ENCODE assay signal across 12 cellular contexts in the genomic region with DNA sequence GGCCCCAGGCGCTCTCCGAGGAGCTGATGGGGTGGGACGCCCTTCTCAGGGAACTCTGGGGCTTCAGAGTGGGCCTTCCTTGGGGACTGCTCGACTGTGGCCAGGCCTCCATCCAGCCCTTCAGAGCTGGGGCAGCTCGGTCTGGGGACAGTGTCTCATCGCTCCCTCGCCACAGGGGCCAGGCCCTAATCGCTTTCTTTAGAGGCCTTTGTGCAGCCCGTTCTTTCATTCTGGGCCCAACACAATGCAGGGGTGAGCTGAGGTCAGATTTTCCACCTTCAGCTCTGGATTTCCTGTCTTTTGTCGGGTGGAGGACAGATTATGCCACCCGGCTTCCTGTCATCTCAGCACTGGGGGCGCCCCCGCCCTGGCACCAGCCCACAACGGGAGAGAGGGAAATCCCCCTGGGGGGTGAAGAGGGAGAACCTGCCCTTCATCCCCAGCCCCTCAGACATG. TPM values are rescaled to one million over a fixed set of nuclear protein-coding genes. Genes with fewer than 3 reads are reported as not detected.
DNase-seq lines count a peak whose midpoint lies in the region; ATAC-seq and TF ChIP-seq lines count a peak whose summit lies in the region.
"Had no signal": no experiment of that assay in that cellular context is flagged by ENCODE, and none has a peak within 500 bp of the region (broad histone marks: within the 10 kb centered on the region; RNA-seq: fewer than 3 reads in every experiment).

No MANE protein-coding gene starts in this region.

- peaks cover 4% of the 10 kb centered on the region for H3K9me3 Mint-ChIP-seq in activated CD4-positive, alpha-beta T cell treated with anti-CD3 and anti-CD28 coated beads, Interleukin-2, amount 10 ng/mL, durations not matched to agents 24 days and 14 days

- intact Hi-C loops in activated CD4-positive, alpha-beta T cell treated with anti-CD3 and anti-CD28 coated beads, Interleukin-2, amount 10 ng/mL, durations not matched to agents 24 days and 14 days (cut with micrococcal nuclease), result no loop called here

- peak overlapping the region; percentile 23 for H3K4me3 Mint-ChIP-seq in activated CD4-positive, alpha-beta T cell treated with anti-CD3 and anti-CD28 coated beads, Interleukin-2, amount 10 ng/mL, durations not matched to agents 24 days and 14 days

- H3K27ac Mint-ChIP-seq in activated CD4-positive, alpha-beta T cell treated with anti-CD3 and anti-CD28 coated beads, Interleukin-2, amount 10 ng/mL, durations not matched to agents 24 days and 14 days, result peak overlapping the region; percentile 48

- no peaks in the 10 kb centered on the region for H3K36me3 Mint-ChIP-seq in activated CD4-positive, alpha-beta T cell treated with anti-CD3 and anti-CD28 coated beads, Interleukin-2, amount 10 ng/mL, durations not matched to agents 24 days and 14 days (ENCODE audit: low read depth)

- no peak for ATAC-seq in HG03442 (IDR thresholded peaks at IDR 0.05; ENCODE audit: unreplicated experiment)

- peaks cover 23% of the 10 kb centered on the region for H3K4me1 Mint-ChIP-seq in activated CD4-positive, alpha-beta T cell treated with anti-CD3 and anti-CD28 coated beads, Interleukin-2, amount 10 ng/mL, durations not matched to agents 24 days and 14 days

- DNase-seq in ELF-1 (ENCODE audit: low read depth, low spot score), result peak; percentile 54
- peak; percentile 69 for DNase-seq in activated CD4-positive, alpha-beta T cell treated with anti-CD3 and anti-CD28 coated beads, Interleukin-2, amount 10 ng/mL, durations not matched to agents 24 days and 14 days
- DNase-seq in central memory CD4-positive, alpha-beta T cell, result peak; percentile 19
- peak; percentile 58 for DNase-seq in stimulated activated CD4-positive, alpha-beta T cell treated with anti-CD3 and anti-CD28 coated beads, Interleukin-4, amount 100 ng/mL, for 24 hours
- DNase-seq in SIG-M5 treated with dmso at 0.1 percent for 504 hours (lab: John Stamatoyannopoulos, UW; ENCODE audit: unreplicated experiment), result no peak
- DNase-seq in foreskin fibroblast, result no peak
- no peak for DNase-seq in NOMO-1 (lab: John Stamatoyannopoulos, UW; ENCODE audit: unreplicated experiment in 2 of 2)
- DNase-seq: NCI-H510A had no signal

- no peak overlapping the region for H3K4me3 ChIP-seq in foreskin fibroblast (ENCODE audit: low read depth in 1 of 2, low read length in 2 of 2)
- H3K4me3 ChIP-seq: breast epithelium, thoracic aorta had no signal

- peaks cover 1% of the 10 kb centered on the region for H3K27me3 Mint-ChIP-seq in activated CD4-positive, alpha-beta T cell treated with anti-CD3 and anti-CD28 coated beads, Interleukin-2, amount 10 ng/mL, durations not matched to agents 24 days and 14 days

- TF ChIP-seq CTCF in foreskin fibroblast (IDR thresholded peaks at IDR 0.05; ENCODE audit: low read depth, low read length), result no peak

RNA-seq across cellular contexts. Expression of a gene that starts 25.2 kb away (rescaled TPM):
- 0.12 TPM in 1 of 2 replicates, not detected in the other for total RNA-seq in activated CD4-positive, alpha-beta T cell treated with anti-CD3 and anti-CD28 coated beads, Interleukin-2, amount 10 ng/mL, durations not matched to agents 24 days and 14 days
- total RNA-seq: LHCN-M2 had no signal

Comparison
In these comparisons a context has a peak if more than half of its experiments do, and no peak if none do; other contexts are left out.
1. DNase-seq: peak in ELF-1 (single experiment), activated CD4-positive, alpha-beta T cell treated with anti-CD3 and anti-CD28 coated beads, Interleukin-2, amount 10 ng/mL, durations not matched to agents 24 days and 14 days (single experiment), central memory CD4-positive, alpha-beta T cell (single experiment) and stimulated activated CD4-positive, alpha-beta T cell treated with anti-CD3 and anti-CD28 coated beads, Interleukin-4, amount 100 ng/mL, for 24 hours (single experiment); none in SIG-M5 treated with dmso at 0.1 percent for 504 hours (single experiment), foreskin fibroblast (0 of 2) and NOMO-1 (0 of 2).